ENCODE assay signal across 13 cellular contexts in the genomic region with DNA sequence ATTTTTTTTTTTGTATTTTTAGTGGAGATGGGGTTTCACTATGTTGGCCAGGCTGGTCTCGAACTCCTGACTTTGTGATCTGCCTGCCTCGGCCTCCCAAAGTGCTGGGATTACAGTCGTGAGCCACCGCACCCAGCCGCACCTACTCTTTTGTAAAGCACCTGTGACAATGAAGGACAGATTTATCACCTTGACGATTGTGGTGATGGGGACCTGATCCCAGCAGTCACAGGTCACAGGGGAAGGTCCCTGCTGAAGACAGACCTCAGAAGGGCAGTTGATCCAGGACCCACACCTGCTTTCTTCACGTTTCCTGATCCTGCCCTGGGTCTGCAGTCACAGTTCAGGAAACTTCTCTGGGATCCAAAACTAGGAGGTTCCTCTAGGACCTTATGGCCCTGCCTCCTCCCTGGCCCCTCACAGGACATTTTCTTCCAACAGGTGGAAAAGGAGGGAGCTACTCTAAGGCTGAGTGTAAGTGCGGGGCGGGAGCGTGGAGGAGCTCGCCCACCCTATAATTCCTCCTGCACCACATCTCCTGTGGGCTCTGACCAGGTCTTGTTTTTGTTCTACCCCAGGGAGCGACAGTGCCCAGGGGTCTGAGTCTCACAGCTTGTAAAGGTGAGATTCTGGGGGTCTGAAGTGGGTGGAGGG. TPM values are rescaled to one million over a fixed set of nuclear protein-coding genes. Genes with fewer than 3 reads are reported as not detected.
DNase-seq lines count a peak whose midpoint lies in the region; ATAC-seq lines count a peak whose summit lies in the region.
"Had no signal": no experiment of that assay in that cellular context is flagged by ENCODE, and none has a peak within 500 bp of the region (broad histone marks: within the 10 kb centered on the region; RNA-seq: fewer than 3 reads in every experiment).

No MANE protein-coding gene starts in this region.

- H2BK12ac ChIP-seq in mesenchymal stem cell (ENCODE audit: low read length in 2 of 2) = no peak overlapping the region

- H3K4me1 Mint-ChIP-seq in activated naive CD4-positive, alpha-beta T cell treated with anti-CD3 and anti-CD28 coated beads for 36 hours (ENCODE audit: low read depth) = peaks cover 69% of the 10 kb centered on the region
- peaks cover 55% of the 10 kb centered on the region for H3K4me1 Mint-ChIP-seq in activated T-cell treated with anti-CD3 and anti-CD28 coated beads, Interleukin-2, amount 50 U/mL, for 4 hours (ENCODE audit: low read depth)

- H3K27ac ChIP-seq in mesenchymal stem cell (ENCODE audit: low read length, poor library complexity, severe bottlenecking) (no peak overlapping the region), thymus (ENCODE audit: low read depth) (peak overlapping the region; percentile 43)
- H3K27ac ChIP-seq: ovary, PC-9 had no signal

- H3K4me3 ChIP-seq in mesenchymal stem cell (ENCODE audit: insufficient read depth in 1 of 2, low read depth in 1 of 2, low read length in 2 of 2) (no peak overlapping the region), thymus (ENCODE audit: low read length) (peak overlapping the region; percentile 28)
- H3K4me3 ChIP-seq: PC-9 had no signal

- no peak overlapping the region for H2BK15ac ChIP-seq in mesenchymal stem cell (ENCODE audit: low read depth, poor library complexity, severe bottlenecking)

- no peak overlapping the region for H2BK120ac ChIP-seq in mesenchymal stem cell (ENCODE audit: low read depth, low read length)

- H3K27ac Mint-ChIP-seq in activated naive CD4-positive, alpha-beta T cell treated with anti-CD3 and anti-CD28 coated beads for 36 hours = peak overlapping the region; percentile 97

- no peak overlapping the region for H3K4ac ChIP-seq in mesenchymal stem cell (ENCODE audit: low read depth in 1 of 2, low read length in 2 of 2)

- no peak for ATAC-seq in activated T-cell treated with anti-CD3 and anti-CD28 coated beads, Interleukin-2, amount 50 U/mL, for 4 hours
- ATAC-seq in HG03135 (IDR thresholded peaks at IDR 0.05; ENCODE audit: unreplicated experiment) (no peak), GM19351 (IDR thresholded peaks at IDR 0.05; ENCODE audit: unreplicated experiment) (no peak)

- no peaks in the 10 kb centered on the region for H3K27me3 Mint-ChIP-seq in activated naive CD4-positive, alpha-beta T cell treated with anti-CD3 and anti-CD28 coated beads for 36 hours (ENCODE audit: low read depth)
- H3K27me3 Mint-ChIP-seq in activated T-cell treated with anti-CD3 and anti-CD28 coated beads, Interleukin-2, amount 50 U/mL, for 4 hours (ENCODE audit: low read depth) = no peaks in the 10 kb centered on the region

- H4K8ac ChIP-seq in mesenchymal stem cell (ENCODE audit: low read length) = no peak overlapping the region

- no peak overlapping the region for H3K18ac ChIP-seq in mesenchymal stem cell (ENCODE audit: low read depth in 1 of 2, low read length in 2 of 2)

- H2BK5ac ChIP-seq in mesenchymal stem cell (ENCODE audit: low read depth, low read length, poor library complexity, severe bottlenecking) = no peak overlapping the region

- H3K23ac ChIP-seq in mesenchymal stem cell (ENCODE audit: low read length in 2 of 2) = no peak overlapping the region

- CTCF ChIA-PET in activated naive CD4-positive, alpha-beta T cell treated with anti-CD3 and anti-CD28 coated beads for 36 hours (lab: Charles Lee) = interaction anchor here (0.6 to 8.6 kb wide), 8 partner anchors 9 to 123 kb away, joined by 3 to 112 read pairs (median 12); no protein-coding TSS in a partner anchor

- no peak overlapping the region for H3K14ac ChIP-seq in mesenchymal stem cell (ENCODE audit: low read length in 2 of 2)

- over 99% methylated on average over 12 of the region's 12 CpGs for WGBS in mesenchymal stem cell
- WGBS in thymus = 90% methylated on average over 12 of the region's 12 CpGs

- H3K4me2 ChIP-seq in mesenchymal stem cell (ENCODE audit: low read length, poor library complexity, severe bottlenecking) = no peak overlapping the region
- H3K4me2 ChIP-seq: PC-9 had no signal

- peaks cover 55% of the 10 kb centered on the region for H3K36me3 Mint-ChIP-seq in activated naive CD4-positive, alpha-beta T cell treated with anti-CD3 and anti-CD28 coated beads for 36 hours (ENCODE audit: low read depth)
- peaks cover 42% of the 10 kb centered on the region for H3K36me3 Mint-ChIP-seq in activated T-cell treated with anti-CD3 and anti-CD28 coated beads, Interleukin-2, amount 50 U/mL, for 4 hours (ENCODE audit: insufficient read depth)

- intact Hi-C loops in activated naive CD4-positive, alpha-beta T cell treated with anti-CD3 and anti-CD28 coated beads for 36 hours (cut with micrococcal nuclease) = no loop called here

- no peak overlapping the region for H2AK5ac ChIP-seq in mesenchymal stem cell (ENCODE audit: low read length, severe bottlenecking)

- peak; percentile 48 for DNase-seq in activated naive CD4-positive, alpha-beta T cell treated with anti-CD3 and anti-CD28 coated beads for 36 hours
- DNase-seq in activated naive CD4-positive, alpha-beta T cell treated with anti-CD3 and anti-CD28 coated beads, Interleukin-2, amount 50 U/mL, for 16 hours = no peak
- peak; percentile 20 for DNase-seq in activated T-cell treated with anti-CD3 and anti-CD28 coated beads, Interleukin-2, amount 50 U/mL, for 4 hours
- no peak for DNase-seq in mesenchymal stem cell
- DNase-seq in SIG-M5 (lab: John Stamatoyannopoulos, UW) = no peak
- DNase-seq: GOT3, KBM-7, NCI-H2081, ovary, PC-9 had no signal

- no peak overlapping the region for H2AFZ ChIP-seq in mesenchymal stem cell (ENCODE audit: low read depth, low read length)
- H2AFZ ChIP-seq: PC-9 had no signal

- H3K4me3 Mint-ChIP-seq in activated naive CD4-positive, alpha-beta T cell treated with anti-CD3 and anti-CD28 coated beads for 36 hours = peak overlapping the region; percentile 90
- peak overlapping the region; percentile 98 for H3K4me3 Mint-ChIP-seq in activated T-cell treated with anti-CD3 and anti-CD28 coated beads, Interleukin-2, amount 50 U/mL, for 4 hours

- H3K9me3 ChIP-seq in mesenchymal stem cell (ENCODE audit: control insufficient read depth, low read length) (no peaks in the 10 kb centered on the region), thymus (ENCODE audit: control insufficient read depth) (no peaks in the 10 kb centered on the region)
- H3K9me3 ChIP-seq: ovary had no signal

- H3K9me3 Mint-ChIP-seq in activated naive CD4-positive, alpha-beta T cell treated with anti-CD3 and anti-CD28 coated beads for 36 hours = peaks cover 2% of the 10 kb centered on the region
- no peaks in the 10 kb centered on the region for H3K9me3 Mint-ChIP-seq in activated T-cell treated with anti-CD3 and anti-CD28 coated beads, Interleukin-2, amount 50 U/mL, for 4 hours

- H3K36me3 ChIP-seq in mesenchymal stem cell (ENCODE audit: control insufficient read depth in 1 of 2, insufficient read depth in 2 of 2, low read depth in 1 of 2, low read length in 2 of 2) (peaks cover 39 to 46% of the 10 kb centered on the region in 2 experiments), thymus (ENCODE audit: control insufficient read depth, insufficient read depth) (peaks cover 30% of the 10 kb centered on the region)
- H3K36me3 ChIP-seq: ovary had no signal

- no peaks in the 10 kb centered on the region for H3K27me3 ChIP-seq in mesenchymal stem cell (ENCODE audit: control insufficient read depth in 1 of 2, insufficient read depth in 1 of 2, low read length in 2 of 2)
- H3K27me3 ChIP-seq in thymus (ENCODE audit: control insufficient read depth, insufficient read depth) = no peaks in the 10 kb centered on the region
- H3K27me3 ChIP-seq: ovary had no signal

- H3K9ac ChIP-seq in mesenchymal stem cell (ENCODE audit: low read length) = peak overlapping the region; percentile 30

- no peak overlapping the region for H4K91ac ChIP-seq in mesenchymal stem cell (ENCODE audit: low read length)

- peaks cover 11% of the 10 kb centered on the region for H3K4me1 ChIP-seq in mesenchymal stem cell (ENCODE audit: control insufficient read depth, insufficient read depth, low read depth, low read length)
- peaks cover 9% of the 10 kb centered on the region for H3K4me1 ChIP-seq in thymus (ENCODE audit: control insufficient read depth, insufficient read depth, low read length)

- H3K79me1 ChIP-seq in mesenchymal stem cell (replicated peaks; ENCODE audit: low read length, poor library complexity, severe bottlenecking) = peaks cover 20% of the 10 kb centered on the region

RNA-seq across cellular contexts. Expression of gene HLA-E, which starts 2.8 kb away (rescaled TPM):
- total RNA-seq in activated naive CD4-positive, alpha-beta T cell treated with anti-CD3 and anti-CD28 coated beads for 36 hours = 100 to 1,000 TPM; 598 to 608 TPM
- total RNA-seq in activated T-cell treated with anti-CD3 and anti-CD28 coated beads, Interleukin-2, amount 50 U/mL, for 4 hours = 1,000 to 10,000 TPM in 1 of 3 donors, 100 to 1,000 TPM in 2; 695 to 1,026 (median 934) TPM
- polyA plus RNA-seq in mesenchymal stem cell (2013, experiment 1 of 2) = 151 TPM
- 150 TPM for polyA plus RNA-seq in mesenchymal stem cell (2013, experiment 2 of 2)
- polyA plus RNA-seq in thymus = 531 TPM

Comparison
In these comparisons a context has a peak if more than half of its experiments do, and no peak if none do; other contexts are left out.
1. DNase-seq: peak in activated naive CD4-positive, alpha-beta T cell treated with anti-CD3 and anti-CD28 coated beads for 36 hours (single experiment) and activated T-cell treated with anti-CD3 and anti-CD28 coated beads, Interleukin-2, amount 50 U/mL, for 4 hours (single experiment); none in activated naive CD4-positive, alpha-beta T cell treated with anti-CD3 and anti-CD28 coated beads, Interleukin-2, amount 50 U/mL, for 16 hours (single experiment), mesenchymal stem cell (single experiment) and SIG-M5 (single experiment).